In genomic region chr1:154418062-154418897, GRCh38 we compare ENCODE assay signal across 8 cellular contexts. TPM values are rescaled to one million over a fixed set of nuclear protein-coding genes. Genes with fewer than 3 reads are reported as not detected.
DNase-seq lines count a peak whose midpoint lies in the region; ATAC-seq and TF ChIP-seq lines count a peak whose summit lies in the region.

No MANE protein-coding gene starts in this region.

- H3K27me3 Mint-ChIP-seq in activated naive CD8-positive, alpha-beta T cell treated with anti-CD3 and anti-CD28 coated beads, Interleukin-2, amount 10 ng/mL, durations not matched to agents 7 days and 5 days = peaks cover 6% of the 10 kb centered on the region

- DNase-seq in left ventricle myocardium inferior (no peak), Right ventricle myocardium inferior (ENCODE audit: missing footprints) (no peak), upper lobe of right lung (peak; percentile 88), GM10248 (ENCODE audit: extremely low spot score) (no peak)
- no peak for DNase-seq in activated naive CD8-positive, alpha-beta T cell treated with anti-CD3 and anti-CD28 coated beads, Interleukin-2, amount 10 ng/mL, durations not matched to agents 7 days and 5 days

- no peaks in the 10 kb centered on the region for H3K9me3 Mint-ChIP-seq in activated naive CD8-positive, alpha-beta T cell treated with anti-CD3 and anti-CD28 coated beads, Interleukin-2, amount 10 ng/mL, durations not matched to agents 7 days and 5 days

- H3K36me3 ChIP-seq in left ventricle myocardium inferior (no peaks in the 10 kb centered on the region), liver (ENCODE audit: control insufficient read depth in 4 of 4, insufficient read depth in 3 of 4, low read depth in 1 of 4, low read length in 3 of 4) (peaks cover 0 to 6% (median 0%) of the 10 kb centered on the region in 4 donors), upper lobe of right lung (no peaks in the 10 kb centered on the region)

- peak overlapping the region; percentile 69 to 78 for H3K9ac ChIP-seq in liver (ENCODE audit: low read depth in 1 of 2, low read length in 2 of 2)

- H3K4me3 ChIP-seq in left ventricle myocardium inferior = no peak overlapping the region
- H3K4me3 ChIP-seq in liver (ENCODE audit: low read depth in 1 of 3, low read length in 3 of 3) = peak overlapping the region in 1 of 3 donors; percentile 14
- no peak overlapping the region for H3K4me3 ChIP-seq in upper lobe of right lung

- H3K4me1 Mint-ChIP-seq in activated naive CD8-positive, alpha-beta T cell treated with anti-CD3 and anti-CD28 coated beads, Interleukin-2, amount 10 ng/mL, durations not matched to agents 7 days and 5 days = peaks cover 16% of the 10 kb centered on the region

- H3K9me3 ChIP-seq in left ventricle myocardium inferior (replicated peaks) = no peaks in the 10 kb centered on the region
- H3K9me3 ChIP-seq in liver (ENCODE audit: control insufficient read depth in 4 of 4, low read length in 3 of 4) = no peaks in the 10 kb centered on the region
- H3K9me3 ChIP-seq in upper lobe of right lung = no peaks in the 10 kb centered on the region

- peak overlapping the region; percentile 32 for H3K27ac Mint-ChIP-seq in activated naive CD8-positive, alpha-beta T cell treated with anti-CD3 and anti-CD28 coated beads, Interleukin-2, amount 10 ng/mL, durations not matched to agents 7 days and 5 days

- TF ChIP-seq CTCF in left ventricle myocardium inferior (IDR thresholded peaks at IDR 0.05; ENCODE audit: borderline replicate concordance) (no peak), liver (IDR thresholded peaks at IDR 0.05; ENCODE audit: low read depth, low read length, missing input control) (no peak), upper lobe of right lung (IDR thresholded peaks at IDR 0.05) (no peak), GM10248 (IDR thresholded peaks at IDR 0.05; ENCODE audit: control extremely low read depth, extremely low read depth, low read depth, missing control alignments) (no peak)

- CTCF ChIA-PET in GM10248 (lab: Yijun Ruan, JAX) = interaction anchor here (4.9 kb wide), 1 partner anchor 12 kb away, joined by 26 read pairs; no protein-coding TSS in a partner anchor

- no peak overlapping the region for H3K4me3 Mint-ChIP-seq in activated naive CD8-positive, alpha-beta T cell treated with anti-CD3 and anti-CD28 coated beads, Interleukin-2, amount 10 ng/mL, durations not matched to agents 7 days and 5 days

- POLR2A ChIA-PET in activated naive CD8-positive, alpha-beta T cell treated with anti-CD3 and anti-CD28 coated beads, Interleukin-2, amount 10 ng/mL, durations not matched to agents 7 days and 5 days (lab: Charles Lee) = interaction anchor here (1.2 kb wide), 1 partner anchor 10 kb away, joined by 5 read pairs; no protein-coding TSS in a partner anchor
- POLR2A ChIA-PET in GM10248 (lab: Yijun Ruan, JAX) = interaction anchor here (0.7 kb wide), 1 partner anchor 199 kb away, joined by 4 read pairs; no protein-coding TSS in a partner anchor

- peak overlapping the region; percentile 98 for H3K27ac ChIP-seq in left ventricle myocardium inferior (replicated peaks)
- H3K27ac ChIP-seq in liver (ENCODE audit: low read depth in 1 of 2, low read length in 2 of 2) = peak overlapping the region; percentile 98
- H3K27ac ChIP-seq in upper lobe of right lung = peak overlapping the region; percentile 93

- 32% methylated on average over 17 of the region's 17 CpGs for WGBS in liver

- H3K4me1 ChIP-seq in left ventricle myocardium inferior (peaks cover 97% of the 10 kb centered on the region), liver (ENCODE audit: control insufficient read depth in 4 of 4, insufficient read depth in 4 of 4, low read length in 3 of 4) (peaks cover 29 to 79% (median 58%) of the 10 kb centered on the region in 4 donors), upper lobe of right lung (peaks cover 65% of the 10 kb centered on the region)

- TF ChIP-seq RAD21 in liver (IDR thresholded peaks at IDR 0.05) = peak; percentile 42 to 62

- intact Hi-C loops in left ventricle myocardium inferior (cut with micrococcal nuclease) = no loop called here
- intact Hi-C loops in Right ventricle myocardium inferior (cut with DNase I) = loop anchor here (2.0 kb wide), 1 partner anchor 13 kb away; the partner anchor contains the start of gene IL6R
- intact Hi-C loops in upper lobe of right lung (cut with DNase I) = no loop called here

- H3K27me3 ChIP-seq in left ventricle myocardium inferior (ENCODE audit: low read depth) (no peaks in the 10 kb centered on the region), liver (ENCODE audit: control insufficient read depth in 4 of 4, insufficient read depth in 4 of 4, low read length in 3 of 4) (no peaks in the 10 kb centered on the region), upper lobe of right lung (no peaks in the 10 kb centered on the region)

- H3K36me3 Mint-ChIP-seq in activated naive CD8-positive, alpha-beta T cell treated with anti-CD3 and anti-CD28 coated beads, Interleukin-2, amount 10 ng/mL, durations not matched to agents 7 days and 5 days = no peaks in the 10 kb centered on the region

- ATAC-seq in Right ventricle myocardium inferior (no peak), upper lobe of right lung (peak; percentile 89), HG03108 (IDR thresholded peaks at IDR 0.05; ENCODE audit: unreplicated experiment) (no peak), GM21423 (IDR thresholded peaks at IDR 0.05; ENCODE audit: unreplicated experiment) (no peak)
- ATAC-seq in activated naive CD8-positive, alpha-beta T cell treated with anti-CD3 and anti-CD28 coated beads, Interleukin-2, amount 10 ng/mL, durations not matched to agents 7 days and 5 days (ENCODE audit: low read depth) = no peak

TF ChIP-seq in liver, 16 proteins besides CTCF, POLR2A, EP300 and RAD21 (continues in another document):
- TF ChIP-seq, protein P1, sequence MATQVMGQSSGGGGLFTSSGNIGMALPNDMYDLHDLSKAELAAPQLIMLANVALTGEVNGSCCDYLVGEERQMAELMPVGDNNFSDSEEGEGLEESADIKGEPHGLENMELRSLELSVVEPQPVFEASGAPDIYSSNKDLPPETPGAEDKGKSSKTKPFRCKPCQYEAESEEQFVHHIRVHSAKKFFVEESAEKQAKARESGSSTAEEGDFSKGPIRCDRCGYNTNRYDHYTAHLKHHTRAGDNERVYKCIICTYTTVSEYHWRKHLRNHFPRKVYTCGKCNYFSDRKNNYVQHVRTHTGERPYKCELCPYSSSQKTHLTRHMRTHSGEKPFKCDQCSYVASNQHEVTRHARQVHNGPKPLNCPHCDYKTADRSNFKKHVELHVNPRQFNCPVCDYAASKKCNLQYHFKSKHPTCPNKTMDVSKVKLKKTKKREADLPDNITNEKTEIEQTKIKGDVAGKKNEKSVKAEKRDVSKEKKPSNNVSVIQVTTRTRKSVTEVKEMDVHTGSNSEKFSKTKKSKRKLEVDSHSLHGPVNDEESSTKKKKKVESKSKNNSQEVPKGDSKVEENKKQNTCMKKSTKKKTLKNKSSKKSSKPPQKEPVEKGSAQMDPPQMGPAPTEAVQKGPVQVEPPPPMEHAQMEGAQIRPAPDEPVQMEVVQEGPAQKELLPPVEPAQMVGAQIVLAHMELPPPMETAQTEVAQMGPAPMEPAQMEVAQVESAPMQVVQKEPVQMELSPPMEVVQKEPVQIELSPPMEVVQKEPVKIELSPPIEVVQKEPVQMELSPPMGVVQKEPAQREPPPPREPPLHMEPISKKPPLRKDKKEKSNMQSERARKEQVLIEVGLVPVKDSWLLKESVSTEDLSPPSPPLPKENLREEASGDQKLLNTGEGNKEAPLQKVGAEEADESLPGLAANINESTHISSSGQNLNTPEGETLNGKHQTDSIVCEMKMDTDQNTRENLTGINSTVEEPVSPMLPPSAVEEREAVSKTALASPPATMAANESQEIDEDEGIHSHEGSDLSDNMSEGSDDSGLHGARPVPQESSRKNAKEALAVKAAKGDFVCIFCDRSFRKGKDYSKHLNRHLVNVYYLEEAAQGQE (IDR thresholded peaks at IDR 0.05) = peak; percentile 75
- TF ChIP-seq FOXA1 (IDR thresholded peaks at IDR 0.05) (peak; percentile 99), FOXA2 (IDR thresholded peaks at IDR 0.05) (peak; percentile 99), NR2F2 (IDR thresholded peaks at IDR 0.05) (peak; percentile 39), RXRA (IDR thresholded peaks at IDR 0.05) (peak; percentile 91 to 95), HNF4G (IDR thresholded peaks at IDR 0.05) (peak; percentile 90), JUND (IDR thresholded peaks at IDR 0.05) (peak; percentile 97 to 99), GABPA (IDR thresholded peaks at IDR 0.05 in 1 of 2, conservative IDR thresholded peaks at IDR 0.05 in 1 of 2) (peak in 1 of 2 donors; percentile 59), TAF1 (conservative IDR thresholded peaks at IDR 0.05) (no peak), YY1 (IDR thresholded peaks at IDR 0.05) (peak; percentile 74), ATF3 (IDR thresholded peaks at IDR 0.05) (peak; percentile 91), HNF4A (conservative IDR thresholded peaks at IDR 0.05) (peak; percentile 94 to 96), EGR1 (IDR thresholded peaks at IDR 0.05; ENCODE audit: low read depth in 2 of 2) (peak in 1 of 2 donors; percentile 80), ZBTB33 (IDR thresholded peaks at IDR 0.05) (peak; percentile 95), SP1 (IDR thresholded peaks at IDR 0.05) (peak; percentile 99)

RNA-seq across cellular contexts. Expression of gene IL6R, which starts 13.1 kb away (rescaled TPM):
- total RNA-seq in left ventricle myocardium inferior = 10.5 TPM
- total RNA-seq in Right ventricle myocardium inferior = 13.1 TPM
- 1 to 10 TPM; 4.6 to 6.3 TPM for total RNA-seq in activated naive CD8-positive, alpha-beta T cell treated with anti-CD3 and anti-CD28 coated beads, Interleukin-2, amount 10 ng/mL, durations not matched to agents 7 days and 5 days
- 10 to 100 TPM; 47.0 to 67.6 TPM for total RNA-seq in liver
- 10 to 100 TPM; 18.8 to 23.6 TPM for polyA plus RNA-seq in liver
- total RNA-seq in upper lobe of right lung = 60.2 TPM
